Comparison of ENCODE assay signal across 1 cellular context in the genomic region with DNA sequence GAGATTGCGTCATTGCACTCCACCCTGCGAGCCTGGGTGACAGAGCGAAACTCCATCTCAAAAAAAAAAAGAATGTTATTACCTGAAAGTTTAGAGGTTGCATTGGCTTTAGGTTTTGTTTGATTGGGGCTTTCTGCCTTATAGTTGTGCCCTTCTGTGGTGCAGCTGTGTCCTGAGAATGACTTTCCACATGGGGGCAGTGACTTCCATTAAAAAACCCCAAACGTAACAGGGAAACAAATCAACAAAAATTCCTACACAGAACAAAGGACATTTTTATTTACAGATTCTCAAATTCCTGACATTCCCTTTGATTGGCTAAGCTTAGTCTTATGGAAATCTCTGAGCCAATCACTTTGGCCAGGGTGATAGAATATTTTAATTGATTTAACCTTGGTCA.
TF ChIP-seq lines count a peak whose summit lies in the region.

No MANE protein-coding gene starts in this region.

TF ChIP-seq in A549, 52 proteins besides CTCF, POLR2A, EP300 and RAD21:
- TF ChIP-seq, protein P1, sequence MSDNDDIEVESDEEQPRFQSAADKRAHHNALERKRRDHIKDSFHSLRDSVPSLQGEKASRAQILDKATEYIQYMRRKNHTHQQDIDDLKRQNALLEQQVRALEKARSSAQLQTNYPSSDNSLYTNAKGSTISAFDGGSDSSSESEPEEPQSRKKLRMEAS (IDR thresholded peaks at IDR 0.05): no peak
- TF ChIP-seq HDAC2 (IDR thresholded peaks at IDR 0.05): no peak
- no peak for TF ChIP-seq HOXB5 (CRISPR knock-in tag; IDR thresholded peaks at IDR 0.05)
- no peak for TF ChIP-seq RCOR1 (IDR thresholded peaks at IDR 0.05; ENCODE audit: low read depth, low read length)
